10 cellular contexts compared by ENCODE assay signal in genomic region chr16:52547001-52547833, GRCh38. TPM values are rescaled to one million over a fixed set of nuclear protein-coding genes. Genes with fewer than 3 reads are reported as not detected.
DNase-seq lines count a peak whose midpoint lies in the region; ATAC-seq and TF ChIP-seq lines count a peak whose summit lies in the region.
"Had no signal": no experiment of that assay in that cellular context is flagged by ENCODE, and none has a peak within 500 bp of the region (broad histone marks: within the 10 kb centered on the region; RNA-seq: fewer than 3 reads in every experiment).

TSS of gene TOX3 (minus strand) at chr16:52547143. CDS start at chr16:52546723, 420 bp downstream.

- H3K9me3 ChIP-seq in BE2C (no peaks in the 10 kb centered on the region), MG63 (no peaks in the 10 kb centered on the region)

- intact Hi-C loops in dorsolateral prefrontal cortex (cut with DNase I) = loop anchor here in 1 of 2 donors (10.0 kb wide), 1 partner anchor 92 kb away; no protein-coding TSS in a partner anchor

- H3K36me3 Mint-ChIP-seq in naive thymus-derived CD8-positive, alpha-beta T cell = peaks cover 0 to 5% (median 4%) of the 10 kb centered on the region in 3 donors
- H3K36me3 Mint-ChIP-seq in activated naive CD4-positive, alpha-beta T cell treated with anti-CD3 and anti-CD28 coated beads, Interleukin-2, amount 50 U/mL, for 72 hours = peaks cover 9 to 12% of the 10 kb centered on the region in 2 donors

- no peak within 1 kb of the TSS for H3K27ac Mint-ChIP-seq in naive thymus-derived CD8-positive, alpha-beta T cell
- peak within 1 kb of the TSS in 1 of 2 donors; percentile 74 for H3K27ac Mint-ChIP-seq in activated naive CD4-positive, alpha-beta T cell treated with anti-CD3 and anti-CD28 coated beads, Interleukin-2, amount 50 U/mL, for 72 hours
- H3K27ac Mint-ChIP-seq: T-helper 17 cell had no signal

- H3K27ac ChIP-seq in dorsolateral prefrontal cortex = peak within 1 kb of the TSS in 24 of 59 donors; percentile 2 to 72 (median 32)

- TF ChIP-seq CTCF in BE2C (IDR thresholded peaks at IDR 0.05; ENCODE audit: low read depth, low read length) (no peak), dorsolateral prefrontal cortex (IDR thresholded peaks at IDR 0.05 in 54 of 56, conservative IDR thresholded peaks at IDR 0.05 in 2 of 56; ENCODE audit: low read depth in 1 of 56, partially characterized antibody in 56 of 56) (no peak)

- H3K27me3 Mint-ChIP-seq in naive thymus-derived CD8-positive, alpha-beta T cell = peaks cover 27 to 77% (median 44%) of the 10 kb centered on the region in 5 donors

- POLR2A ChIA-PET in naive thymus-derived CD8-positive, alpha-beta T cell (lab: Charles Lee) = no interaction called here

- peaks cover 52% of the 10 kb centered on the region for H3K27me3 ChIP-seq in BE2C
- peaks cover 73% of the 10 kb centered on the region for H3K27me3 ChIP-seq in MG63
- H3K27me3 ChIP-seq in dorsolateral prefrontal cortex = peaks cover 0 to 54% (median 30%) of the 10 kb centered on the region in 45 donors

- no peak for ATAC-seq in naive thymus-derived CD8-positive, alpha-beta T cell
- no peak for ATAC-seq in activated naive CD4-positive, alpha-beta T cell treated with anti-CD3 and anti-CD28 coated beads, Interleukin-2, amount 50 U/mL, for 72 hours
- ATAC-seq in GM18858 (IDR thresholded peaks at IDR 0.05; ENCODE audit: unreplicated experiment) = no peak
- ATAC-seq in HG03095 (IDR thresholded peaks at IDR 0.05; ENCODE audit: unreplicated experiment) = no peak
- ATAC-seq: T-helper 17 cell had no signal

- H3K9me3 Mint-ChIP-seq in naive thymus-derived CD8-positive, alpha-beta T cell = peaks cover 0 to 5% (median 0%) of the 10 kb centered on the region in 9 donors
- H3K9me3 Mint-ChIP-seq in activated naive CD4-positive, alpha-beta T cell treated with anti-CD3 and anti-CD28 coated beads, Interleukin-2, amount 50 U/mL, for 72 hours = no peaks in the 10 kb centered on the region

- H3K4me1 ChIP-seq in BE2C = no peaks in the 10 kb centered on the region

- peak within 1 kb of the TSS; percentile 62 for H3K4me3 ChIP-seq in BE2C (ENCODE audit: low read depth, low read length)
- H3K4me3 ChIP-seq in MG63 = no peak within 1 kb of the TSS
- H3K4me3 ChIP-seq in dorsolateral prefrontal cortex = peak within 1 kb of the TSS; percentile 39 to 79 (median 62)

- peak within 1 kb of the TSS in 6 of 10 donors; percentile 40 to 63 (median 57) for H3K4me3 Mint-ChIP-seq in naive thymus-derived CD8-positive, alpha-beta T cell
- H3K4me3 Mint-ChIP-seq: T-helper 17 cell had no signal

- H3K36me3 ChIP-seq in BE2C = no peaks in the 10 kb centered on the region
- H3K36me3 ChIP-seq in MG63 = no peaks in the 10 kb centered on the region

- DNase-seq in BE2C = peak; percentile 42
- DNase-seq in MG63 = peak; percentile 9
- peak in 2 of 10 donors; percentile 46 to 52 for DNase-seq in dorsolateral prefrontal cortex
- no peak for DNase-seq in naive thymus-derived CD8-positive, alpha-beta T cell
- no peak for DNase-seq in activated naive CD4-positive, alpha-beta T cell treated with anti-CD3 and anti-CD28 coated beads, Interleukin-2, amount 50 U/mL, for 72 hours (ENCODE audit: low spot score in 2 of 2)
- no peak for DNase-seq in activated CD4-positive, alpha-beta T cell treated with anti-CD3 and anti-CD28 coated beads for 1 hour
- DNase-seq: cortex of kidney, T-helper 17 cell had no signal

- H3K4me1 Mint-ChIP-seq in naive thymus-derived CD8-positive, alpha-beta T cell = peaks cover 6 to 15% (median 8%) of the 10 kb centered on the region in 4 donors
- H3K4me1 Mint-ChIP-seq: T-helper 17 cell had no signal

RNA-seq across cellular contexts. Expression of gene TOX3, which starts in this region (rescaled TPM):
- polyA plus RNA-seq in BE2C (2012; ENCODE audit: insufficient read depth, insufficient read length, low read depth) = 3.7 TPM
- not detected in 2 replicates for total RNA-seq in MG63 (2014; rRNA removed; shearing (Covaris generic); ENCODE audit: low replicate concordance)
- 10 to 100 TPM in 6 of 120 experiments, 1 to 10 TPM in 114; 2.1 to 13.9 (median 6.0) TPM for total RNA-seq in dorsolateral prefrontal cortex
- not detected for total RNA-seq in naive thymus-derived CD8-positive, alpha-beta T cell
- not detected for polyA plus RNA-seq in naive thymus-derived CD8-positive, alpha-beta T cell
- not detected for total RNA-seq in activated naive CD4-positive, alpha-beta T cell treated with anti-CD3 and anti-CD28 coated beads, Interleukin-2, amount 50 U/mL, for 72 hours
- total RNA-seq: T-helper 17 cell had no signal

Comparison
In these comparisons a context has a peak if more than half of its experiments do, and no peak if none do; other contexts are left out.
1. Peak in DNase-seq in MG63; RNA of the gene not detected or under 1 TPM.